Comparison of ENCODE assay signal across 15 cellular contexts in the genomic region with DNA sequence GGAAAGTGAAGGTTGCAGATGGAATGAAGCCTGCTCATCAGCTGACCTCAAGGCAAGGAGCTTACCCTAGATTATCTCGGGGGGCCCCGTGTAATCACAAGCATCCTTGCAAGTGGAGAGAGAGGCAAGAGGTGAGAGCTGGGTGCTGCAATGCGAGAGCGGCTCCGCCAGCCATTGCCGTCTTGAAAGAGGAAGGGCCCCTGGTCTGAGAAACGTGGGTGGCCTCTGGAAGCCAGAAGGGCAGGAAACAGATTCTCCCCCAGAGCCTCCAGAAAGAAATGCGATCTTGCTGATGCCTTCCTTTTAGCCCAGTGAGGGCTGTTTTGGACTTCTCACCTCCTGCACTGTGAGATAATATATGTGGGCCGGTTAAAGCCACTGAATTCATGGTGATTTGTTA.
DNase-seq lines count a peak whose midpoint lies in the region; ATAC-seq, FAIRE-seq and TF ChIP-seq lines count a peak whose summit lies in the region.
"Had no signal": no experiment of that assay in that cellular context is flagged by ENCODE, and none has a peak within 500 bp of the region (broad histone marks: within the 10 kb centered on the region; RNA-seq: fewer than 3 reads in every experiment).

No MANE protein-coding gene starts in this region.

- no peak overlapping the region for H3K27ac ChIP-seq in right lobe of liver
- no peak overlapping the region for H3K27ac ChIP-seq in HepG2 (ENCODE audit: extremely low read length, insufficient read depth, low read length)
- H3K27ac ChIP-seq in brain microvascular endothelial cell, result peak overlapping the region; percentile 18
- H3K27ac ChIP-seq: left lung, prostate gland, VCaP had no signal

- intact Hi-C loops in right lobe of liver (cut with DNase I) (no loop called here), HepG2 (cut with micrococcal nuclease; ENCODE audit: unreplicated experiment) (no loop called here)

- H3K4me3 ChIP-seq in right lobe of liver, result no peak overlapping the region
- H3K4me3 ChIP-seq in HepG2 (replicated peaks in 1 of 3; ENCODE audit: insufficient read depth in 1 of 3, low read depth in 2 of 3, low read length in 3 of 3), result no peak overlapping the region
- H3K4me3 ChIP-seq in brain microvascular endothelial cell (ENCODE audit: low read depth, low read length), result no peak overlapping the region
- H3K4me3 ChIP-seq: left lung, prostate gland had no signal

- DNase-seq in right lobe of liver, result peak in 2 of 3 donors; percentile 40 to 41
- DNase-seq in HepG2 (ENCODE audit: low spot score), result no peak
- DNase-seq in brain microvascular endothelial cell, result no peak
- DNase-seq in medulla oblongata (ENCODE audit: extremely low spot score), result peak; percentile 57
- no peak for DNase-seq in LoVo (ENCODE audit: low spot score)
- no peak for DNase-seq in COR-L47 (lab: John Stamatoyannopoulos, UW)
- DNase-seq: activated effector memory CD4-positive, alpha-beta T cell treated with anti-CD3 and anti-CD28 coated beads, Interleukin-2, amount 50 U/mL, for 16 hours; GF-D8; IMR-90; NCI-H2107 had no signal

- H2AFZ ChIP-seq in HepG2 (ENCODE audit: low read length), result no peak overlapping the region

- H3K27me3 ChIP-seq in right lobe of liver (no peaks in the 10 kb centered on the region), HepG2 (ENCODE audit: control insufficient read depth in 1 of 2, insufficient read depth in 2 of 2, low read length in 2 of 2) (peaks cover 4 to 36% of the 10 kb centered on the region in 2 experiments; a peak in 4 of 5 replicates), brain microvascular endothelial cell (replicated peaks) (no peaks in the 10 kb centered on the region)
- H3K27me3 ChIP-seq: left lung had no signal

- CTCF ChIA-PET in HepG2 (lab: Yijun Ruan, JAX; ENCODE audit: low intra/inter-chr PET ratio, low total read pairs), result no interaction called here

- TF ChIP-seq POLR2A in right lobe of liver (IDR thresholded peaks at IDR 0.05) (no peak), HepG2 (IDR thresholded peaks at IDR 0.05; ENCODE audit: insufficient read depth in 1 of 2, low read depth in 2 of 2, low read length in 2 of 2) (no peak)

- TF ChIP-seq CTCF in right lobe of liver (IDR thresholded peaks at IDR 0.05) (no peak), HepG2 (CRISPR knock-in tag; IDR thresholded peaks at IDR 0.05) (no peak), brain microvascular endothelial cell (IDR thresholded peaks at IDR 0.05; ENCODE audit: low read depth, low read length, missing control alignments) (no peak)

- H3K4me2 ChIP-seq in HepG2 (ENCODE audit: low read depth, low read length), result no peak overlapping the region

- WGBS in right lobe of liver (ENCODE audit: insufficient coverage, low coverage, low lambda C conversion rate, missing lambda C conversion rate), result 69% methylated on average over 8 of the region's 9 CpGs
- 40% methylated on average over 9 of the region's 9 CpGs for WGBS in HepG2 (ENCODE audit: low lambda C conversion rate)

- in situ Hi-C loops in HepG2 (cut with HindIII; ENCODE audit: extremely low pct_ligation_motif_present, low pct_unique_long_range_greater_than_20kb), result loop anchor here (25.0 kb wide), 1 partner anchor 576 kb away; no protein-coding TSS in a partner anchor
- in situ Hi-C loops in brain microvascular endothelial cell (cut with HindIII; ENCODE audit: low pct_ligation_motif_present, low sequenced_read_pairs), result no loop called here

- POLR2A ChIA-PET in HepG2 (lab: Yijun Ruan, JAX), result no interaction called here

- no peak for FAIRE-seq in HepG2 (lab: Jason Lieb, UNC)

- no peak for TF ChIP-seq RAD21 in HepG2 (CRISPR knock-in tag; IDR thresholded peaks at IDR 0.05)

- H3K9me3 ChIP-seq in right lobe of liver (no peaks in the 10 kb centered on the region), HepG2 (ENCODE audit: low read length) (no peaks in the 10 kb centered on the region)
- H3K9me3 ChIP-seq: left lung, prostate gland had no signal

- H3K79me2 ChIP-seq in HepG2 (ENCODE audit: insufficient read depth, low read length), result no peaks in the 10 kb centered on the region

- BruUV-seq in HepG2 (replicated peaks; lab: Mats Ljungman, UMichigan), result no TSS peak

- H4K20me1 ChIP-seq in HepG2 (ENCODE audit: insufficient read depth, low read length), result no peaks in the 10 kb centered on the region

- ATAC-seq in right lobe of liver (peak in 2 of 4 donors; percentile 28 to 38), HepG2 (no peak), HG02852 (IDR thresholded peaks at IDR 0.05; ENCODE audit: unreplicated experiment) (no peak), HG02763 (IDR thresholded peaks at IDR 0.05; ENCODE audit: unreplicated experiment) (no peak)
- ATAC-seq: left lung had no signal

- no peaks in the 10 kb centered on the region for H3K36me3 ChIP-seq in right lobe of liver
- no peaks in the 10 kb centered on the region for H3K36me3 ChIP-seq in HepG2 (replicated peaks in 1 of 2; ENCODE audit: control insufficient read depth in 1 of 2, insufficient read depth in 2 of 2, low read length in 2 of 2)
- no peaks in the 10 kb centered on the region for H3K36me3 ChIP-seq in brain microvascular endothelial cell (replicated peaks)
- H3K36me3 ChIP-seq: left lung, prostate gland had no signal

- no peaks in the 10 kb centered on the region for H3K4me1 ChIP-seq in right lobe of liver
- no peaks in the 10 kb centered on the region for H3K4me1 ChIP-seq in HepG2 (ENCODE audit: insufficient read depth, low read length)
- H3K4me1 ChIP-seq: prostate gland had no signal

- no peak overlapping the region for H3K9ac ChIP-seq in HepG2 (ENCODE audit: insufficient read depth, low read depth, low read length)

- TF ChIP-seq EP300 in HepG2 (IDR thresholded peaks at IDR 0.05; ENCODE audit: low read depth in 2 of 2, low read length in 2 of 2), result no peak
- no peak for TF ChIP-seq EP300 in HepG2 (CRISPR knock-in tag; IDR thresholded peaks at IDR 0.05; ENCODE audit: borderline replicate concordance)

TF ChIP-seq in HepG2, 621 proteins besides CTCF, POLR2A, EP300 and RAD21 (continues in another document):
- no peak for TF ChIP-seq SMARCC2 (IDR thresholded peaks at IDR 0.05)
- TF ChIP-seq MAFF (IDR thresholded peaks at IDR 0.05; ENCODE audit: low read depth, low read length), result no peak
- no peak for TF ChIP-seq ZNF543 (CRISPR knock-in tag; IDR thresholded peaks at IDR 0.05)
- no peak for TF ChIP-seq NFE2L2 (IDR thresholded peaks at IDR 0.05; ENCODE audit: low read length)
- TF ChIP-seq ZFP82 (CRISPR knock-in tag; IDR thresholded peaks at IDR 0.05; ENCODE audit: borderline replicate concordance), result no peak
- no peak for TF ChIP-seq RFX3 (CRISPR knock-in tag; IDR thresholded peaks at IDR 0.05)
- TF ChIP-seq KMT2B (CRISPR knock-in tag; IDR thresholded peaks at IDR 0.05), result no peak
- no peak for TF ChIP-seq ZBTB1 (CRISPR knock-in tag; IDR thresholded peaks at IDR 0.05; ENCODE audit: borderline replicate concordance)
- TF ChIP-seq CHD2 (IDR thresholded peaks at IDR 0.05; ENCODE audit: low read depth, low read length), result no peak
- TF ChIP-seq ZNF383 (CRISPR knock-in tag; IDR thresholded peaks at IDR 0.05; ENCODE audit: borderline replicate concordance), result no peak
- TF ChIP-seq, protein P1, sequence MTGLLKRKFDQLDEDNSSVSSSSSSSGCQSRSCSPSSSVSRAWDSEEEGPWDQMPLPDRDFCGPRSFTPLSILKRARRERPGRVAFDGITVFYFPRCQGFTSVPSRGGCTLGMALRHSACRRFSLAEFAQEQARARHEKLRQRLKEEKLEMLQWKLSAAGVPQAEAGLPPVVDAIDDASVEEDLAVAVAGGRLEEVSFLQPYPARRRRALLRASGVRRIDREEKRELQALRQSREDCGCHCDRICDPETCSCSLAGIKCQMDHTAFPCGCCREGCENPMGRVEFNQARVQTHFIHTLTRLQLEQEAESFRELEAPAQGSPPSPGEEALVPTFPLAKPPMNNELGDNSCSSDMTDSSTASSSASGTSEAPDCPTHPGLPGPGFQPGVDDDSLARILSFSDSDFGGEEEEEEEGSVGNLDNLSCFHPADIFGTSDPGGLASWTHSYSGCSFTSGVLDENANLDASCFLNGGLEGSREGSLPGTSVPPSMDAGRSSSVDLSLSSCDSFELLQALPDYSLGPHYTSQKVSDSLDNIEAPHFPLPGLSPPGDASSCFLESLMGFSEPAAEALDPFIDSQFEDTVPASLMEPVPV (CRISPR knock-in tag; IDR thresholded peaks at IDR 0.05), result no peak
- no peak for TF ChIP-seq NR3C1 (CRISPR knock-in tag; IDR thresholded peaks at IDR 0.05)
- TF ChIP-seq MTF2 (CRISPR knock-in tag; IDR thresholded peaks at IDR 0.05; ENCODE audit: borderline replicate concordance), result no peak
- TF ChIP-seq SNAI1 (CRISPR knock-in tag; IDR thresholded peaks at IDR 0.05; ENCODE audit: borderline replicate concordance), result no peak
- TF ChIP-seq ZNF496 (CRISPR knock-in tag; IDR thresholded peaks at IDR 0.05; ENCODE audit: insufficient replicate concordance), result no peak
- TF ChIP-seq, protein P2, sequence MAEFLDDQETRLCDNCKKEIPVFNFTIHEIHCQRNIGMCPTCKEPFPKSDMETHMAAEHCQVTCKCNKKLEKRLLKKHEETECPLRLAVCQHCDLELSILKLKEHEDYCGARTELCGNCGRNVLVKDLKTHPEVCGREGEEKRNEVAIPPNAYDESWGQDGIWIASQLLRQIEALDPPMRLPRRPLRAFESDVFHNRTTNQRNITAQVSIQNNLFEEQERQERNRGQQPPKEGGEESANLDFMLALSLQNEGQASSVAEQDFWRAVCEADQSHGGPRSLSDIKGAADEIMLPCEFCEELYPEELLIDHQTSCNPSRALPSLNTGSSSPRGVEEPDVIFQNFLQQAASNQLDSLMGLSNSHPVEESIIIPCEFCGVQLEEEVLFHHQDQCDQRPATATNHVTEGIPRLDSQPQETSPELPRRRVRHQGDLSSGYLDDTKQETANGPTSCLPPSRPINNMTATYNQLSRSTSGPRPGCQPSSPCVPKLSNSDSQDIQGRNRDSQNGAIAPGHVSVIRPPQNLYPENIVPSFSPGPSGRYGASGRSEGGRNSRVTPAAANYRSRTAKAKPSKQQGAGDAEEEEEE (CRISPR knock-in tag; IDR thresholded peaks at IDR 0.05; ENCODE audit: borderline replicate concordance), result no peak

Comparison
In these comparisons a context has a peak if more than half of its experiments do, and no peak if none do; other contexts are left out.
1. DNase-seq: peak in right lobe of liver (2 of 3) and medulla oblongata (single experiment); none in HepG2 (single experiment), brain microvascular endothelial cell (single experiment), LoVo (single experiment) and COR-L47 (single experiment).